19 cellular contexts compared by ENCODE assay signal in genomic region chr11:15157738-15158137, GRCh38. TPM values are rescaled to one million over a fixed set of nuclear protein-coding genes. Genes with fewer than 3 reads are reported as not detected.
DNase-seq lines count a peak whose midpoint lies in the region; ATAC-seq, FAIRE-seq and TF ChIP-seq lines count a peak whose summit lies in the region.
"Had no signal": no experiment of that assay in that cellular context is flagged by ENCODE, and none has a peak within 500 bp of the region (broad histone marks: within the 10 kb centered on the region; RNA-seq: fewer than 3 reads in every experiment).

No MANE protein-coding gene starts in this region.

- H3K9ac ChIP-seq in SK-N-SH (no peak overlapping the region), mammary epithelial cell (ENCODE audit: insufficient read depth, low read length) (no peak overlapping the region), keratinocyte (ENCODE audit: control insufficient read depth, extremely low read depth, insufficient read depth, low read length) (no peak overlapping the region)

- dilution Hi-C loops in mammary epithelial cell (cut with HindIII; ENCODE audit: low sequenced_read_pairs): no loop called here
- dilution Hi-C loops in keratinocyte (cut with MboI; ENCODE audit: extremely low pct_ligation_motif_present, low sequenced_read_pairs): no loop called here

- H3K4me3 Mint-ChIP-seq in GM23338: no peak overlapping the region

- peaks cover 3% of the 10 kb centered on the region for H3K27me3 Mint-ChIP-seq in GM23338 (ENCODE audit: insufficient read depth, low read depth, poor library complexity)

- DNase-seq in SK-N-SH (no peak), mammary epithelial cell (no peak), keratinocyte (ENCODE audit: low read depth, low spot score) (no peak), CD1c-positive myeloid dendritic cell (ENCODE audit: extremely low spot score) (no peak), posterior cingulate gyrus (no peak), GM23338 (ENCODE audit: low spot score) (no peak)
- DNase-seq in activated CD8-positive, alpha-beta memory T cell treated with anti-CD3 and anti-CD28 coated beads, Interleukin-2, amount 50 U/mL, for 4 hours: no peak
- DNase-seq: C1 segment of cervical spinal cord, GF-D8, GOT3, MV-4-11, NCI-H1417, NCI-H2029, NCI-H2171, NCI-H510A, SHP77 treated with DMSO at 0.1 percent for 48 hours had no signal

- H2AFZ ChIP-seq in SK-N-SH (ENCODE audit: low read depth) (peak overlapping the region; percentile 51; the same call in 1 of the 2 replicates), mammary epithelial cell (ENCODE audit: low read depth, low read length) (peak overlapping the region; percentile 37), keratinocyte (ENCODE audit: control insufficient read depth, low read length) (no peak overlapping the region), GM23338 (no peak overlapping the region)

- H3K36me3 ChIP-seq in SK-N-SH (replicated peaks in 1 of 2; ENCODE audit: control insufficient read depth in 1 of 2, insufficient read depth in 2 of 2, low read length in 1 of 2) (no peaks in the 10 kb centered on the region), mammary epithelial cell (ENCODE audit: insufficient read depth, low read length) (no peaks in the 10 kb centered on the region), keratinocyte (ENCODE audit: control insufficient read depth in 2 of 2, extremely low read depth in 1 of 2, insufficient read depth in 2 of 2, low read length in 2 of 2) (no peaks in the 10 kb centered on the region), GM23338 (ENCODE audit: insufficient read depth) (no peaks in the 10 kb centered on the region)

- no peaks in the 10 kb centered on the region for H3K9me3 Mint-ChIP-seq in GM23338

- no peaks in the 10 kb centered on the region for H3K79me2 ChIP-seq in SK-N-SH (ENCODE audit: insufficient read depth)
- H3K79me2 ChIP-seq in mammary epithelial cell (ENCODE audit: insufficient read depth, low read length): no peaks in the 10 kb centered on the region
- no peaks in the 10 kb centered on the region for H3K79me2 ChIP-seq in keratinocyte (ENCODE audit: control insufficient read depth, insufficient read depth, low read length)
- H3K79me2 ChIP-seq in GM23338 (replicated peaks; ENCODE audit: insufficient read depth): no peaks in the 10 kb centered on the region

- CTCF ChIA-PET in SK-N-SH (lab: Yijun Ruan, JAX): interaction anchor here (1.1 to 2.3 kb wide), 3 partner anchors 34 to 56 kb away, joined by 3 to 21 read pairs (median 3); no protein-coding TSS in a partner anchor
- CTCF ChIA-PET in mammary epithelial cell (lab: Charles Lee; ENCODE audit: low non-redundant PET): interaction anchor here (1.0 kb wide), 1 partner anchor 57 kb away, joined by 4 read pairs; no protein-coding TSS in a partner anchor

- no peaks in the 10 kb centered on the region for H3K9me3 ChIP-seq in SK-N-SH
- H3K9me3 ChIP-seq in mammary epithelial cell (replicated peaks; ENCODE audit: insufficient read depth, low read length): no peaks in the 10 kb centered on the region
- no peaks in the 10 kb centered on the region for H3K9me3 ChIP-seq in keratinocyte (ENCODE audit: control insufficient read depth, low read depth, low read length)

- H3K9me2 ChIP-seq in SK-N-SH: no peaks in the 10 kb centered on the region
- no peaks in the 10 kb centered on the region for H3K9me2 ChIP-seq in GM23338 (ENCODE audit: insufficient read depth)

- FAIRE-seq in keratinocyte (lab: Jason Lieb, UNC): no peak
- FAIRE-seq: GM12891 had no signal

- no peaks in the 10 kb centered on the region for H3K9me1 ChIP-seq in keratinocyte (ENCODE audit: control insufficient read depth, extremely low read depth, insufficient read depth, low read length)

- H3F3A ChIP-seq in SK-N-SH (replicated peaks; ENCODE audit: insufficient read depth): no peaks in the 10 kb centered on the region
- H3F3A ChIP-seq in GM23338 (replicated peaks; ENCODE audit: low read depth): no peaks in the 10 kb centered on the region

- POLR2A ChIA-PET in SK-N-SH (lab: Yijun Ruan, JAX): no interaction called here

- no peaks in the 10 kb centered on the region for H3K36me3 Mint-ChIP-seq in GM23338 (ENCODE audit: low read depth)

- intact Hi-C loops in mammary epithelial cell (cut with micrococcal nuclease) (loop anchor here (5.0 kb wide), 1 partner anchor 250 kb away; no protein-coding TSS in a partner anchor), posterior cingulate gyrus (cut with DNase I) (no loop called here)

- H3K4me1 ChIP-seq in SK-N-SH (ENCODE audit: control insufficient read depth in 1 of 2, insufficient read depth in 2 of 2, low read depth in 1 of 2, low read length in 1 of 2) (peaks cover 2 to 10% of the 10 kb centered on the region in 2 experiments; a peak in 2 of 4 replicates), mammary epithelial cell (ENCODE audit: insufficient read depth, low read length) (peaks cover 19% of the 10 kb centered on the region), keratinocyte (ENCODE audit: control insufficient read depth, extremely low read depth, insufficient read depth, low read length) (peaks cover 20% of the 10 kb centered on the region), GM23338 (ENCODE audit: insufficient read depth) (no peaks in the 10 kb centered on the region)

- no peaks in the 10 kb centered on the region for H3K4me1 Mint-ChIP-seq in GM23338

- 13% methylated on average over 3 of the region's 5 CpGs for WGBS in SK-N-SH (ENCODE audit: low lambda C conversion rate)
- 81% methylated on average over 5 of the region's 5 CpGs for WGBS in mammary epithelial cell (ENCODE audit: low coverage, missing lambda C conversion rate)

- no peak overlapping the region for H3K4me2 ChIP-seq in SK-N-SH
- no peak overlapping the region for H3K4me2 ChIP-seq in mammary epithelial cell (ENCODE audit: insufficient read depth, low read depth, low read length)
- peak overlapping the region; percentile 44 for H3K4me2 ChIP-seq in keratinocyte (ENCODE audit: control insufficient read depth, extremely low read depth, insufficient read depth, low read depth, low read length)
- H3K4me2 ChIP-seq in GM23338: no peak overlapping the region

- in situ Hi-C loops in mammary epithelial cell (cut with MboI; ENCODE audit: low sequenced_read_pairs in 2 of 2): loop anchor here (5.0 kb wide), 1 partner anchor 55 kb away; no protein-coding TSS in a partner anchor

- BruUV-seq in mammary epithelial cell (replicated peaks; lab: Mats Ljungman, UMichigan): no TSS peak

- H4K20me1 ChIP-seq in SK-N-SH (ENCODE audit: insufficient read depth): no peaks in the 10 kb centered on the region
- no peaks in the 10 kb centered on the region for H4K20me1 ChIP-seq in mammary epithelial cell (ENCODE audit: insufficient read depth, low read length)
- no peaks in the 10 kb centered on the region for H4K20me1 ChIP-seq in keratinocyte (ENCODE audit: control insufficient read depth, extremely low read depth, insufficient read depth, low read length)
- no peaks in the 10 kb centered on the region for H4K20me1 ChIP-seq in GM23338 (replicated peaks; ENCODE audit: insufficient read depth)

- H3K27me3 ChIP-seq in SK-N-SH (ENCODE audit: insufficient read depth) (no peaks in the 10 kb centered on the region), mammary epithelial cell (ENCODE audit: insufficient read depth, low read length) (no peaks in the 10 kb centered on the region), keratinocyte (ENCODE audit: control insufficient read depth, extremely low read depth, insufficient read depth, low read length) (no peaks in the 10 kb centered on the region), GM23338 (ENCODE audit: insufficient read depth) (no peaks in the 10 kb centered on the region)

- ATAC-seq in SK-N-SH treated with all-trans-retinoic acid at 6 μM for 48 hours (no peak), GM23338 (no peak)

- H3K27ac ChIP-seq in SK-N-SH (ENCODE audit: low read depth in 2 of 2, low read length in 1 of 2) (no peak overlapping the region), mammary epithelial cell (ENCODE audit: insufficient read depth, low read depth, low read length) (peak overlapping the region; percentile 0), keratinocyte (ENCODE audit: control insufficient read depth, insufficient read depth, low read length) (peak overlapping the region; percentile 11), GM23338 (ENCODE audit: low read depth) (no peak overlapping the region)

- H3K4me3 ChIP-seq in SK-N-SH (ENCODE audit: low read depth in 2 of 2, low read length in 1 of 2): no peak overlapping the region
- H3K4me3 ChIP-seq in mammary epithelial cell (replicated peaks in 1 of 3; ENCODE audit: insufficient read depth in 1 of 3, low read depth in 2 of 3, low read length in 3 of 3): no peak overlapping the region
- no peak overlapping the region for H3K4me3 ChIP-seq in keratinocyte (ENCODE audit: control insufficient read depth in 2 of 3, extremely low read depth in 1 of 3, insufficient read depth in 2 of 3, low read depth in 1 of 3, low read length in 3 of 3)
- H3K4me3 ChIP-seq in GM23338: no peak overlapping the region

- H3K27ac Mint-ChIP-seq in GM23338: no peak overlapping the region

- no peak for TF ChIP-seq RAD21 in SK-N-SH (IDR thresholded peaks at IDR 0.05; ENCODE audit: low read length)

- TF ChIP-seq EP300 in SK-N-SH (IDR thresholded peaks at IDR 0.05; ENCODE audit: borderline replicate concordance in 1 of 2, low read depth in 1 of 2, low read length in 1 of 2): no peak

- TF ChIP-seq CTCF in SK-N-SH (IDR thresholded peaks at IDR 0.05) (no peak), mammary epithelial cell (conservative IDR thresholded peaks at IDR 0.05 in 1 of 2, IDR thresholded peaks at IDR 0.05 in 1 of 2; ENCODE audit: extremely low read depth in 1 of 2, insufficient read depth in 1 of 2, low read depth in 1 of 2, low read length in 2 of 2) (no peak), keratinocyte (optimal IDR thresholded peaks at IDR 0.05 in 1 of 3, IDR thresholded peaks at IDR 0.05 in 1 of 3, conservative IDR thresholded peaks at IDR 0.05 in 1 of 3; ENCODE audit: extremely low read depth in 1 of 3, insufficient read depth in 2 of 3, low read length in 3 of 3) (no peak), GM23338 (conservative IDR thresholded peaks at IDR 0.05; ENCODE audit: low read depth in 2 of 2) (no peak)

RNA-seq across cellular contexts. Expression of gene INSC, which starts 43.0 kb away (rescaled TPM):
- polyA plus RNA-seq in SK-N-SH (2012; rRNA removed) (not detected in 2 replicates), mammary epithelial cell (0.63 TPM), keratinocyte (0.08 to 0.15 TPM (median 0.13 TPM) in 3 replicates), GM23338 (2016; fragmentation: Nextera tagmentation; extraction: Ambion mirVana) (0.97 and 1.1 TPM in 2 replicates)
- not detected in 2 replicates for polyA plus RNA-seq in SK-N-SH (2012; cell fraction: cytosol; rRNA removed)
- 0.04 TPM in 1 of 2 replicates, not detected in the other for polyA plus RNA-seq in SK-N-SH (2012; cell fraction: nucleus; rRNA removed)
- total RNA-seq in mammary epithelial cell: 1 to 10 TPM in 1 of 2 donors, under 1 TPM in 1; 0.67 to 2.0 TPM
- polyA minus RNA-seq in mammary epithelial cell (15.4 TPM), keratinocyte (0.26 TPM in 1 of 3 replicates, not detected in the others)
- 0.59 TPM for polyA plus RNA-seq in keratinocyte (2011; ENCODE audit: low read depth)
- polyA plus RNA-seq in keratinocyte (2011; cell fraction: cytosol; rRNA removed): 0.04 and 0.08 TPM in 2 replicates
- polyA plus RNA-seq in keratinocyte (2011; cell fraction: nucleus; rRNA removed): 0.08 TPM in 1 of 2 replicates, not detected in the other
- polyA plus RNA-seq in keratinocyte (2012; ENCODE audit: low replicate concordance): 0.13 and 0.78 TPM in 2 replicates
- not detected for polyA minus RNA-seq in keratinocyte (2011; cell fraction: cytosol; rRNA and poly(A)+ RNA removed)
- polyA minus RNA-seq in keratinocyte (2011; cell fraction: nucleus; rRNA and poly(A)+ RNA removed): not detected in 2 replicates
- 0.19 and 1.5 TPM in 2 replicates for total RNA-seq in GM23338 (2014; rRNA removed; shearing (Covaris generic))
- total RNA-seq: A172 had no signal

Comparison
In these comparisons a context has a peak if more than half of its experiments do, and no peak if none do; other contexts are left out.
1. H2AFZ ChIP-seq: peak in SK-N-SH (single experiment) and mammary epithelial cell (single experiment); none in keratinocyte (single experiment) and GM23338 (single experiment).
2. H3K27ac ChIP-seq: peak in mammary epithelial cell (single experiment) and keratinocyte (single experiment); none in SK-N-SH (0 of 2) and GM23338 (single experiment).